8 cellular contexts compared by ENCODE assay signal in the genomic region with DNA sequence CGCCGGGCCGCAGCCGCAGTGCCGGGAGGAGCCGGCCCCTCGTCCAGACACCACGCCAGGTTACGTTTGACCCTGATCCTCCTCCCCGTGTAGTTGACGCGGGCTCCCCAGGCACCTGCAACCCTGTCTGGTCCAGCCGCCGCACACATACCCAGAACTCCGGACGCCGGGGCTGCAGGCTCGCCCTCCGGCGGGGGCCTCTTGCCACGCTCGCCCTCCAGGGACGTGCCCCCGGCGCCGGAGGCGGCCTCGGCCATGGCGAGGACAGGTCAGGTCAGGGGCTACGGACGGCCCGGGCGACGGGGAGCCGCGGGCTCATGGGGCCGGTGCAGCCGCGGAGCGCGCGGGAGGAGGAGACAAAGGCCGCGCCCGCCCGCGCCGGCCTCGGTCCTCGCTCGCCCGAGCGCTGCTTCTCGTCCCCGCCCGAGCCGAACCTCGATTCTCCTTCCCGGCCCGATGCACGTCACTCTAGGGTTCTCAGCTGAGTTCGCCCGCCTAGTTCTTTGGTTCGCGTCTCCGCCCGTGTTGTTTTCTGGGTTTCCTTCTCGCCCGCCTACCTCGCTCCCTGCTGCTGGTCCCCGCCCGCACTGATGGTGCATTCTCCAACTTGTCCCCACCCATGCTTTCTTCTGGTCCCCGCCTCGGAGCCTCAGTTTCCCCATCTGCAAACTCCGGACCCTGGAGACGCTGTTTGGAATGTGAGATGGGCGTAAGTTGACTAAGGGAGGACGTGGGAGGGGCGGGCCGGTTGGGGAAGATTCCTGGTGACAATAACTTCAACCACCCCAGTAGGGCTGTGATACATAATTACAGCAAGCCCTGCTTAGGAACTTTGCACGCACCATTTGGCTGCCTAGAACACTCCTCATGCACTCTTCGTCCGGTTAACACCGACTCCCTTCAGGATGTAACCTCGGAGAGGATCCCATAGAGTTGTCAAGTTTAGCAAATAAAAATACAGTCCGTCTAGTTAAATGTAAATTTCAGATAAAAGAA. TPM values are rescaled to one million over a fixed set of nuclear protein-coding genes. Genes with fewer than 3 reads are reported as not detected.
DNase-seq lines count a peak whose midpoint lies in the region; ATAC-seq and TF ChIP-seq lines count a peak whose summit lies in the region.

A gene with protein sequence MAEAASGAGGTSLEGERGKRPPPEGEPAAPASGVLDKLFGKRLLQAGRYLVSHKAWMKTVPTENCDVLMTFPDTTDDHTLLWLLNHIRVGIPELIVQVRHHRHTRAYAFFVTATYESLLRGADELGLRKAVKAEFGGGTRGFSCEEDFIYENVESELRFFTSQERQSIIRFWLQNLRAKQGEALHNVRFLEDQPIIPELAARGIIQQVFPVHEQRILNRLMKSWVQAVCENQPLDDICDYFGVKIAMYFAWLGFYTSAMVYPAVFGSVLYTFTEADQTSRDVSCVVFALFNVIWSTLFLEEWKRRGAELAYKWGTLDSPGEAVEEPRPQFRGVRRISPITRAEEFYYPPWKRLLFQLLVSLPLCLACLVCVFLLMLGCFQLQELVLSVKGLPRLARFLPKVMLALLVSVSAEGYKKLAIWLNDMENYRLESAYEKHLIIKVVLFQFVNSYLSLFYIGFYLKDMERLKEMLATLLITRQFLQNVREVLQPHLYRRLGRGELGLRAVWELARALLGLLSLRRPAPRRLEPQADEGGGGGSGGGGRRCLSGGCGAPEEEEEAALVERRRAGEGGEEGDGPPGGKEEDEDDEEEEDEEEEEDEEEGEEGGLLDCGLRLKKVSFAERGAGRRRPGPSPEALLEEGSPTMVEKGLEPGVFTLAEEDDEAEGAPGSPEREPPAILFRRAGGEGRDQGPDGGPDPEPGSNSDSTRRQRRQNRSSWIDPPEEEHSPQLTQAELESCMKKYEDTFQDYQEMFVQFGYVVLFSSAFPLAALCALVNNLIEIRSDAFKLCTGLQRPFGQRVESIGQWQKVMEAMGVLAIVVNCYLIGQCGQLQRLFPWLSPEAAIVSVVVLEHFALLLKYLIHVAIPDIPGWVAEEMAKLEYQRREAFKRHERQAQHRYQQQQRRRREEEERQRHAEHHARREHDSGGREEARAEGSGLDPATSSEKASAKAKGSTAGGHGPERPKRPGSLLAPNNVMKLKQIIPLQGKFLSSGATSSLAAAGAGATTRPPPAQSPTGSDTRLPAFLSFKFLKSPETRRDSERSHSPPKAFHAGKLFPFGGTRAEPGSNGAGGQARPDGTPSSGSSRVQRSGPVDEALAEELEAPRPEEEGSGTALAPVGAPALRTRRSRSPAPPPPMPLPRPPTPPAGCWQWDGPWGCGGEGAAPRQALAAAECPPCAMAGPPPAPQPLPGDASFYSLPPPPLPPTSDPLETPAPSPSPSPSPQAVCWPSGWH (minus strand): TSS at position 442 of the 996 bp plus-strand sequence. CDS start 185 bp downstream, at position 257.

- H3K4me1 ChIP-seq in HUES48 (ENCODE audit: control insufficient read depth, insufficient read depth, low read length): peaks cover 9% of the 10 kb centered on the region; the same call in 1 of the 2 replicates
- no peaks in the 10 kb centered on the region for H3K4me1 ChIP-seq in endocrine pancreas (ENCODE audit: control insufficient read depth, insufficient read depth, low read length)
- H3K4me1 ChIP-seq in mesendoderm (ENCODE audit: control insufficient read depth, low read depth, low read length): no peaks in the 10 kb centered on the region

- no peak within 1 kb of the TSS for H4K5ac ChIP-seq in mesendoderm (ENCODE audit: low read length)

- H2BK15ac ChIP-seq in mesendoderm (replicated peaks; ENCODE audit: low read depth): no peak within 1 kb of the TSS

- H3K79me2 ChIP-seq in mesendoderm (ENCODE audit: control insufficient read depth, insufficient read depth, low read length): no peaks in the 10 kb centered on the region

- H3K18ac ChIP-seq in mesendoderm (ENCODE audit: low read length): peak within 1 kb of the TSS; percentile 52

- TF ChIP-seq CTCF in AG04450 (IDR thresholded peaks at IDR 0.05; ENCODE audit: low read depth, low read length): no peak

- no peak within 1 kb of the TSS for H3K23ac ChIP-seq in mesendoderm (ENCODE audit: low read length)

- WGBS in mesendoderm (ENCODE audit: extremely low coverage, insufficient coverage, low lambda C conversion rate): no CpG with 5 or more reads among the region's 86 CpGs

- H3K9me3 ChIP-seq in AG04450 (ENCODE audit: control insufficient read depth, insufficient read depth, low read length) (peaks cover 13% of the 10 kb centered on the region; the same call in 1 of the 2 replicates), HUES48 (ENCODE audit: control insufficient read depth, insufficient read depth, low read length) (no peaks in the 10 kb centered on the region), endocrine pancreas (ENCODE audit: control insufficient read depth, low read length) (no peaks in the 10 kb centered on the region)

- peak; percentile 47 for ATAC-seq in GM19035 (IDR thresholded peaks at IDR 0.05; ENCODE audit: unreplicated experiment)

- peak within 1 kb of the TSS; percentile 93 for H3K56ac ChIP-seq in mesendoderm (ENCODE audit: low read length)

- POLR2A ChIA-PET in AG04450 (lab: Yijun Ruan, JAX): interaction anchor here (1.0 to 2.9 kb wide), 2 partner anchors 26 to 177 kb away, joined by 3 to 13 read pairs; partner anchors contain the start of genes DDA1 and PGLS

- H3K4me2 ChIP-seq in mesendoderm (ENCODE audit: low read length): peak within 1 kb of the TSS; percentile 48

- H2BK120ac ChIP-seq in mesendoderm (ENCODE audit: low read depth, low read length): no peak within 1 kb of the TSS

- no peak within 1 kb of the TSS for H2AK5ac ChIP-seq in mesendoderm (ENCODE audit: low read length)

- H3K79me1 ChIP-seq in mesendoderm (ENCODE audit: low read length): peaks cover 2% of the 10 kb centered on the region

- no peak within 1 kb of the TSS for H2BK5ac ChIP-seq in mesendoderm (ENCODE audit: low read length)

- peak within 1 kb of the TSS; percentile 41 for H3K4ac ChIP-seq in mesendoderm (ENCODE audit: low read depth, low read length)

- H3K27ac ChIP-seq in AG04450 (ENCODE audit: low read depth, low read length) (no peak within 1 kb of the TSS), HUES48 (ENCODE audit: low read depth, low read length) (peak within 1 kb of the TSS; percentile 71), mesendoderm (ENCODE audit: low read depth, low read length) (peak within 1 kb of the TSS; percentile 55)

- peaks cover 2% of the 10 kb centered on the region for H3K27me3 ChIP-seq in AG04450 (ENCODE audit: control insufficient read depth, insufficient read depth, low read length)
- no peaks in the 10 kb centered on the region for H3K27me3 ChIP-seq in HUES48 (ENCODE audit: control insufficient read depth, insufficient read depth, low read length)
- H3K27me3 ChIP-seq in endocrine pancreas (ENCODE audit: control insufficient read depth, insufficient read depth, low read length): no peaks in the 10 kb centered on the region
- H3K27me3 ChIP-seq in mesendoderm (ENCODE audit: insufficient read depth, low read length, poor library complexity): no peaks in the 10 kb centered on the region

- H3K36me3 ChIP-seq in HUES48 (ENCODE audit: control insufficient read depth, insufficient read depth, low read length): peaks cover 4% of the 10 kb centered on the region; the same call in 1 of the 2 replicates
- no peaks in the 10 kb centered on the region for H3K36me3 ChIP-seq in endocrine pancreas (ENCODE audit: control insufficient read depth, insufficient read depth, low read length)
- no peaks in the 10 kb centered on the region for H3K36me3 ChIP-seq in mesendoderm (ENCODE audit: control insufficient read depth, insufficient read depth, low read length)

- CTCF ChIA-PET in AG04450 (lab: Charles Lee): interaction anchor here (0.7 to 1.4 kb wide), 2 partner anchors 11 to 51 kb away, joined by 3 read pairs; no protein-coding TSS in a partner anchor

- DNase-seq in AG04450 (ENCODE audit: low read depth, low spot score) (peak; percentile 96), NOMO-1 treated with dmso at 0.1 percent for 144 hours (lab: John Stamatoyannopoulos, UW; ENCODE audit: unreplicated experiment) (peak; percentile 95), mesendoderm (peak; percentile 99)
- peak; percentile 83 to 90 (median 85) for DNase-seq in activated CD8-positive, alpha-beta memory T cell treated with anti-CD3 and anti-CD28 coated beads for 48 hours (ENCODE audit: low read depth in 2 of 3, low spot score in 2 of 3)
- DNase-seq in stimulated activated CD8-positive, alpha-beta memory T cell treated with anti-CD3 and anti-CD28 coated beads, Interleukin-12 subunit alpha, Interleukin-12 subunit beta, amount 100 ng/mL, for 24 hours (ENCODE audit: extremely low read depth): peak; percentile 87

- H3K9ac ChIP-seq in HUES48 (ENCODE audit: low read depth, low read length) (peak within 1 kb of the TSS; percentile 78), endocrine pancreas (ENCODE audit: control insufficient read depth, insufficient read depth, low read length) (peak within 1 kb of the TSS; percentile 22), mesendoderm (ENCODE audit: low read length) (peak within 1 kb of the TSS; percentile 89)

- peak within 1 kb of the TSS; percentile 72 for H3K4me3 ChIP-seq in AG04450 (ENCODE audit: low read depth, low read length)
- H3K4me3 ChIP-seq in HUES48 (ENCODE audit: low read depth, low read length): peak within 1 kb of the TSS; percentile 88
- no peak within 1 kb of the TSS for H3K4me3 ChIP-seq in endocrine pancreas (ENCODE audit: control insufficient read depth, insufficient read depth, low read length)
- H3K4me3 ChIP-seq in mesendoderm (ENCODE audit: low read length): peak within 1 kb of the TSS; percentile 71

- H4K8ac ChIP-seq in mesendoderm (ENCODE audit: low read depth, low read length): no peak within 1 kb of the TSS

RNA-seq across cellular contexts. Expression of the gene that starts here (rescaled TPM):
- polyA plus RNA-seq in AG04450 (2011; rRNA removed): 1.8 and 2.0 TPM in 2 replicates
- 2.2 and 2.5 TPM in 2 replicates for polyA minus RNA-seq in AG04450 (2011; rRNA and poly(A)+ RNA removed)
- polyA plus RNA-seq in mesendoderm (2013, experiment 1 of 2): 4.2 TPM
- polyA plus RNA-seq in mesendoderm (2013, experiment 2 of 2): 4.3 TPM

Comparison
In these comparisons a context has a peak if more than half of its experiments do, and no peak if none do; other contexts are left out.
1. H3K9ac ChIP-seq: peak in every context shown above with its lines; median percentile 89 in mesendoderm; 78 in HUES48; 22 in endocrine pancreas.